ENCODE assay signal across 22 cellular contexts in the genomic region with DNA sequence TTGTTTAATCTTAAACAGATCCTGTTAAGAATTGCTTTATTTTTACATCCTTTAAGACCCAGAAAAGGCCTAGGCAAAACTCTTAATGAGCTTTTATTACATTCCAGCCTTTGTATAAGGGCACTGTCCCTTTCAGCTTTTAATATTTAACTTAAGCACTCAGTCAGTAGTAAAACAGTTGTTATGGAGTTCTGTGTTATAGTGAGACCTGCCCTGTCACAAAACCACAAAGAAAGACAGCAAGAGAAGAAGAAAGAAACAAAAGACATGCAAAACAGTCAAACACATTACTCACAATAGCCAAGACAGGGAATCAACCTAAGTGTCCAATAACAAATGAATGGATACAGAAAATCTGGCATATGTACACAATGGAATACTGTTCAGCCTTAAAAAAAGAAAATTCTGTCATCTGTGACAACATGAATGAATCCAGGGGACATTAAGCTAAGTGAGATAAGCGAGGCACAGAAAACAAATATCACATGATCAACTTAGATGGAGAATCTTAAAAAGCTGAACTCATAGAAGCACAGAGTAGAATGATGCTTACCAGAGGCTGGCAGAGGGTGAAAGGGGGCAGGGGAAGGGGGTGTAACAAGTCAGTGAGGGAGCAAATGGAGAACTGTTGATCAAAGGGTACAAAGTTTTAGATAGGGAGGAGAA.
DNase-seq lines count a peak whose midpoint lies in the region; ATAC-seq, FAIRE-seq and TF ChIP-seq lines count a peak whose summit lies in the region.
"Had no signal": no experiment of that assay in that cellular context is flagged by ENCODE, and none has a peak within 500 bp of the region (broad histone marks: within the 10 kb centered on the region; RNA-seq: fewer than 3 reads in every experiment).

No MANE protein-coding gene starts in this region.

- no peak for TF ChIP-seq RAD21 in SK-N-SH (IDR thresholded peaks at IDR 0.05; ENCODE audit: low read length)
- no peak for TF ChIP-seq RAD21 in K562 (CRISPR knock-in tag; conservative IDR thresholded peaks at IDR 0.05 in 1 of 2, IDR thresholded peaks at IDR 0.05 in 1 of 2)

- H3K27me3 ChIP-seq in SK-N-SH (ENCODE audit: insufficient read depth), result no peaks in the 10 kb centered on the region
- H3K27me3 ChIP-seq in K562 (ENCODE audit: control insufficient read depth in 2 of 2, insufficient read depth in 2 of 2, low read length in 2 of 2), result no peaks in the 10 kb centered on the region
- H3K27me3 ChIP-seq: BE2C, brain microvascular endothelial cell, left lung, sigmoid colon, tibial nerve had no signal

- no peak overlapping the region for H3K9ac ChIP-seq in SK-N-SH
- H3K9ac ChIP-seq in K562 (ENCODE audit: insufficient read depth in 1 of 2, low read depth in 2 of 2, low read length in 2 of 2), result no peak overlapping the region

- no peaks in the 10 kb centered on the region for H3K36me3 Mint-ChIP-seq in T-cell

- DNase-seq in SK-N-SH (no peak), K562 (ENCODE audit: extremely low read depth in 1 of 4, low spot score in 3 of 4) (no peak), mucosa of descending colon (no peak), T-cell (no peak), DMS153 (lab: John Stamatoyannopoulos, UW) (no peak), COLO668 (lab: John Stamatoyannopoulos, UW; ENCODE audit: unreplicated experiment) (no peak)
- DNase-seq: 8988T; activated CD4-positive, alpha-beta T cell treated with anti-CD3 and anti-CD28 coated beads for 4 hours; activated naive CD8-positive, alpha-beta T cell treated with anti-CD3 and anti-CD28 coated beads, Interleukin-2, amount 50 U/mL, for 24 hours; BE2C; brain microvascular endothelial cell; foreskin fibroblast; GF-D8; left lung; NCI-H2107; NCI-H510A; sigmoid colon; stimulated activated naive CD8-positive, alpha-beta T cell treated with anti-CD3 and anti-CD28 coated beads, Interleukin-15, Interleukin-2, amounts not matched to agents 100 U/mL and 50 U/mL, for 24 hours had no signal

- no peak overlapping the region for H3K27ac Mint-ChIP-seq in T-cell
- H3K27ac Mint-ChIP-seq: activated naive CD8-positive, alpha-beta T cell treated with anti-CD3 and anti-CD28 coated beads, Interleukin-2, amount 50 U/mL, for 24 hours; dendritic cell treated with granulocyte-macrophage colony-stimulating factor and Interleukin-4, amounts not matched to agents 40 ng/mL and 50 ng/mL, for 4 days had no signal

- POLR2A ChIA-PET in SK-N-SH (lab: Yijun Ruan, JAX) (no interaction called here), K562 (lab: Yijun Ruan, JAX) (no interaction called here), T-cell (lab: Charles Lee) (no interaction called here)

- TF ChIP-seq POLR2A in K562 (conservative IDR thresholded peaks at IDR 0.05), result no peak

- intact Hi-C loops in K562 (cut with micrococcal nuclease) (no loop called here), mucosa of descending colon (cut with DNase I, micrococcal nuclease) (no loop called here)

- H3K4me2 ChIP-seq in SK-N-SH, result no peak overlapping the region
- no peak overlapping the region for H3K4me2 ChIP-seq in K562 (ENCODE audit: insufficient read depth, low read length)

- no peaks in the 10 kb centered on the region for H3K4me1 ChIP-seq in SK-N-SH (ENCODE audit: control insufficient read depth in 1 of 2, insufficient read depth in 2 of 2, low read depth in 1 of 2, low read length in 1 of 2)
- peaks cover under 1 to 2% of the 10 kb centered on the region in 2 experiments; a peak in 3 of 5 replicates for H3K4me1 ChIP-seq in K562 (replicated peaks in 1 of 2; ENCODE audit: control insufficient read depth in 2 of 2, insufficient read depth in 2 of 2, low read length in 2 of 2)
- H3K4me1 ChIP-seq in mucosa of descending colon (ENCODE audit: low read depth), result peaks cover 20% of the 10 kb centered on the region
- H3K4me1 ChIP-seq: BE2C, left lung, sigmoid colon, tibial nerve had no signal

- no peaks in the 10 kb centered on the region for H3F3A ChIP-seq in SK-N-SH (replicated peaks; ENCODE audit: insufficient read depth)

- H3K9me3 ChIP-seq in SK-N-SH (no peaks in the 10 kb centered on the region), K562 (replicated peaks; ENCODE audit: control insufficient read depth, insufficient read depth, low read depth, low read length) (no peaks in the 10 kb centered on the region), mucosa of descending colon (no peaks in the 10 kb centered on the region)
- H3K9me3 ChIP-seq: BE2C, left lung, sigmoid colon had no signal

- H3K4me3 ChIP-seq in SK-N-SH (ENCODE audit: low read depth in 2 of 2, low read length in 1 of 2) (no peak overlapping the region), K562 (no peak overlapping the region), mucosa of descending colon (no peak overlapping the region)
- H3K4me3 ChIP-seq: left lung, sigmoid colon, tibial nerve had no signal

- peaks cover 0 to 8% (median 3%) of the 10 kb centered on the region in 3 donors for H3K9me3 Mint-ChIP-seq in T-cell
- H3K9me3 Mint-ChIP-seq: activated naive CD8-positive, alpha-beta T cell treated with anti-CD3 and anti-CD28 coated beads, Interleukin-2, amount 50 U/mL, for 24 hours had no signal

- CTCF ChIA-PET in SK-N-SH (lab: Yijun Ruan, JAX) (no interaction called here), K562 (lab: Yijun Ruan, JAX; ENCODE audit: low intra/inter-chr PET ratio) (no interaction called here), T-cell (lab: Charles Lee) (interaction anchor here (0.7 to 0.8 kb wide), 2 partner anchors 11 to 50 kb away, joined by 3 to 4 read pairs; no protein-coding TSS in a partner anchor)

- no peak overlapping the region for H2AFZ ChIP-seq in SK-N-SH (ENCODE audit: low read depth)
- peak overlapping the region; percentile 22; the same call in 1 of the 2 replicates for H2AFZ ChIP-seq in K562 (ENCODE audit: low read depth, low read length)

- ATAC-seq in SK-N-SH treated with all-trans-retinoic acid at 6 μM for 48 hours (no peak), K562 (peak; percentile 26; the same call in 2 of the 3 replicates), mucosa of descending colon (peak; percentile 94), T-cell (replicated peaks in 1 of 4) (no peak), GM21360 (IDR thresholded peaks at IDR 0.05; ENCODE audit: unreplicated experiment) (no peak)
- ATAC-seq: activated naive CD8-positive, alpha-beta T cell treated with anti-CD3 and anti-CD28 coated beads, Interleukin-2, amount 50 U/mL, for 24 hours; left lung; stimulated activated naive CD8-positive, alpha-beta T cell treated with anti-CD3 and anti-CD28 coated beads, Interleukin-15, Interleukin-2, amounts not matched to agents 100 U/mL and 50 U/mL, for 24 hours had no signal

- TF ChIP-seq EP300 in SK-N-SH (IDR thresholded peaks at IDR 0.05; ENCODE audit: borderline replicate concordance in 1 of 2, low read depth in 1 of 2, low read length in 1 of 2), result no peak
- no peak for TF ChIP-seq EP300 in K562 (IDR thresholded peaks at IDR 0.05; ENCODE audit: low read length)

- in situ Hi-C loops in K562 (cut with MboI), result no loop called here

- TF ChIP-seq CTCF in SK-N-SH (IDR thresholded peaks at IDR 0.05) (no peak), K562 (IDR thresholded peaks at IDR 0.05 in 2 of 3, conservative IDR thresholded peaks at IDR 0.05 in 1 of 3; ENCODE audit: insufficient read depth in 2 of 3, low read depth in 1 of 3, low read length in 3 of 3) (no peak), mucosa of descending colon (IDR thresholded peaks at IDR 0.05) (no peak)

- H3K27me3 Mint-ChIP-seq in T-cell, result peaks cover 0 to 2% of the 10 kb centered on the region in 2 donors
- H3K27me3 Mint-ChIP-seq: dendritic cell treated with granulocyte-macrophage colony-stimulating factor and Interleukin-4, amounts not matched to agents 40 ng/mL and 50 ng/mL, for 4 days had no signal

- no peaks in the 10 kb centered on the region for H3K4me1 Mint-ChIP-seq in T-cell
- H3K4me1 Mint-ChIP-seq: activated naive CD8-positive, alpha-beta T cell treated with anti-CD3 and anti-CD28 coated beads, Interleukin-2, amount 50 U/mL, for 24 hours had no signal

- no peaks in the 10 kb centered on the region for H3K9me2 ChIP-seq in SK-N-SH

- H3K27ac ChIP-seq in SK-N-SH (ENCODE audit: low read depth in 2 of 2, low read length in 1 of 2), result no peak overlapping the region
- H3K27ac ChIP-seq in K562 (ENCODE audit: extremely low read depth, low read depth, low read length), result peak overlapping the region; percentile 18; the same call in 1 of the 3 replicates
- H3K27ac ChIP-seq: brain microvascular endothelial cell, left lung, sigmoid colon, tibial nerve had no signal

- H3K36me3 ChIP-seq in SK-N-SH (replicated peaks in 1 of 2; ENCODE audit: control insufficient read depth in 1 of 2, insufficient read depth in 2 of 2, low read length in 1 of 2) (no peaks in the 10 kb centered on the region), K562 (ENCODE audit: control insufficient read depth, insufficient read depth, low read length) (no peaks in the 10 kb centered on the region), mucosa of descending colon (ENCODE audit: low read depth) (no peaks in the 10 kb centered on the region)
- H3K36me3 ChIP-seq: BE2C, brain microvascular endothelial cell, left lung, sigmoid colon, tibial nerve had no signal

- no peaks in the 10 kb centered on the region for H3K9me1 ChIP-seq in K562 (ENCODE audit: control insufficient read depth, insufficient read depth, low read length)

- H3K4me3 Mint-ChIP-seq in T-cell, result no peak overlapping the region
- H3K4me3 Mint-ChIP-seq: activated naive CD8-positive, alpha-beta T cell treated with anti-CD3 and anti-CD28 coated beads, Interleukin-2, amount 50 U/mL, for 24 hours; dendritic cell treated with granulocyte-macrophage colony-stimulating factor and Interleukin-4, amounts not matched to agents 40 ng/mL and 50 ng/mL, for 4 days had no signal

- FAIRE-seq in K562 (lab: Jason Lieb, UNC), result no peak

- H3K79me2 ChIP-seq in SK-N-SH (ENCODE audit: insufficient read depth), result no peaks in the 10 kb centered on the region
- no peaks in the 10 kb centered on the region for H3K79me2 ChIP-seq in K562 (ENCODE audit: control insufficient read depth, insufficient read depth, low read length)

- WGBS in SK-N-SH (ENCODE audit: low lambda C conversion rate), result 8% methylated on average over 1 of the region's 1 CpG
- WGBS in K562 (ENCODE audit: insufficient coverage, low coverage, missing lambda C conversion rate), result 7% methylated on average over 1 of the region's 1 CpG

- no TSS peak for BruUV-seq in K562 (replicated peaks; lab: Mats Ljungman, UMichigan)

- no peaks in the 10 kb centered on the region for H4K20me1 ChIP-seq in SK-N-SH (ENCODE audit: insufficient read depth)
- no peaks in the 10 kb centered on the region for H4K20me1 ChIP-seq in K562 (replicated peaks; ENCODE audit: control insufficient read depth, insufficient read depth, low read length)

TF ChIP-seq in SK-N-SH treated with all-trans-retinoic acid at 6 μM for 48 hours, 23 proteins besides CTCF, POLR2A, EP300 and RAD21:
- no peak for TF ChIP-seq ZNF8 (CRISPR knock-in tag; IDR thresholded peaks at IDR 0.05)
- TF ChIP-seq ISL1 (CRISPR knock-in tag; IDR thresholded peaks at IDR 0.05), result 0 out of 2 replicates have a peak, but pooled peaks have one; percentile 27
TF ChIP-seq in SK-N-SH treated with all-trans-retinoic acid at 6 μM for 48 hours: peak in this region for 1.

Comparison
In these comparisons a context has a peak if more than half of its experiments do, and no peak if none do; other contexts are left out.
1. ATAC-seq: peak in K562 (single experiment) and mucosa of descending colon (single experiment); none in SK-N-SH treated with all-trans-retinoic acid at 6 μM for 48 hours (single experiment), T-cell (0 of 4) and GM21360 (single experiment).
2. CTCF ChIA-PET loops: an anchor here in T-cell (0.7 to 0.8 kb wide); none called in SK-N-SH and K562.